ENCODE assay signal across 25 cellular contexts in the genomic region with DNA sequence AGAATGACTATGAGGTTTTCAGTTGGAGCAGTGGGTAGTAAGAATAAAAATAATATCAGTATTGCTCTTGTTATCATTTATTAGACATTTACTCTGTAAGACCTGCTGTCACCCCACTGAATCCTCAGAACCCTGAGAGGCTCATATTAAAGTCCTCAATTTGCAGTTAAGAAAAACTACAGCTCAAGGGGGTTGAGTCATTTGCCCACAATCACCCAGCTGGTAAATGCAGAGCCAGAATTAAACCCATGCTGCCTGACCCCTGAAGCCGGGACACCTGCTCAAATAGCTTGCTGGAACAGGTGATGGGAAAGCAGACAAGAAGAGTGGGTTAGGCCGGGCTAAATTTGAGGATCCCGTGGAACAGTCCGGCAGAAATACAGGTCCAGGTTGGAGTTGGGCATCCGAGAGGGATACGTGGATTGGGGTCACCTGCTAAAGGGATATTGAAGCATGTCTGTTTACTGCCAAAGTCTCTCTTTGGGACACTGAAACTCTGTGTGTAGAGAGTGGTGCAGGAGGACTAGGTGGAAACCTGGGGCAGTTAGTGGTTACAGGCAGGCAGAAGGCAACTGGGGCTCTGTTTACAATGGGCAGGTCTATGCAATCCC.
A peak's percentile ranks its signal among the peaks of the same experiment; 100 is the strongest.
DNase-seq lines count a peak whose midpoint lies in the region; ATAC-seq, FAIRE-seq and TF ChIP-seq lines count a peak whose summit lies in the region.
"Had no signal": no experiment of that assay in that cellular context is flagged by ENCODE, and none has a peak within 500 bp of the region (broad histone marks: within the 10 kb centered on the region; RNA-seq: fewer than 3 reads in every experiment).

No MANE protein-coding gene starts in this region.

- no peak for ATAC-seq in pancreas
- ATAC-seq: body of pancreas, heart right ventricle, left lobe of liver, natural killer cell, right lobe of liver, Right ventricle myocardium inferior had no signal

- intact Hi-C loops in pancreas (cut with DNase I) = no loop called here

- H3F3A ChIP-seq in Loucy (ENCODE audit: low read depth) = no peaks in the 10 kb centered on the region

- H3K9me2 ChIP-seq in Loucy (replicated peaks; ENCODE audit: low read depth, low read length) = no peaks in the 10 kb centered on the region

- H4K20me1 ChIP-seq in Loucy (ENCODE audit: insufficient read depth, low read length, poor library complexity, severe bottlenecking) (no peaks in the 10 kb centered on the region), osteoblast (ENCODE audit: insufficient read depth, low read length) (no peaks in the 10 kb centered on the region)

- no peaks in the 10 kb centered on the region for H3K27me3 ChIP-seq in Loucy (ENCODE audit: insufficient read depth, low read length, poor library complexity, severe bottlenecking)
- H3K27me3 ChIP-seq in osteoblast (ENCODE audit: insufficient read depth, low read length) = no peaks in the 10 kb centered on the region
- no peaks in the 10 kb centered on the region for H3K27me3 ChIP-seq in pancreas
- H3K27me3 ChIP-seq: body of pancreas, right lobe of liver had no signal

- H3K36me3 ChIP-seq in Loucy (ENCODE audit: insufficient read depth, low read length) = no peaks in the 10 kb centered on the region
- H3K36me3 ChIP-seq in osteoblast (ENCODE audit: insufficient read depth, low read length) = no peaks in the 10 kb centered on the region
- no peaks in the 10 kb centered on the region for H3K36me3 ChIP-seq in pancreas
- H3K36me3 ChIP-seq: heart right ventricle, right lobe of liver had no signal

- TF ChIP-seq CTCF in Loucy (conservative IDR thresholded peaks at IDR 0.05; ENCODE audit: low read length) (no peak), coronary artery (IDR thresholded peaks at IDR 0.05) (no peak), osteoblast (IDR thresholded peaks at IDR 0.05; ENCODE audit: extremely low read depth, low read depth, low read length) (no peak), pancreas (IDR thresholded peaks at IDR 0.05) (no peak)

- DNase-seq in AG08396 (ENCODE audit: low spot score) = peak; percentile 5
- DNase-seq in coronary artery (ENCODE audit: low spot score) = peak; percentile 31
- peak; percentile 62 for DNase-seq in osteoblast (ENCODE audit: insufficient read length, low spot score, missing footprints)
- DNase-seq in stimulated activated CD4-positive, alpha-beta T cell treated with anti-CD3 and anti-CD28 coated beads, Interleukin-1b, Interleukin-23, amount 100 ng/mL, for 48 hours = no peak
- no peak for DNase-seq in pancreas
- DNase-seq in SW480 (ENCODE audit: low spot score) = no peak
- no peak for DNase-seq in caudate nucleus (lab: John Stamatoyannopoulos, UW)
- DNase-seq: activated CD4-positive, alpha-beta memory T cell treated with anti-CD3 and anti-CD28 coated beads for 36 hours; activated CD8-positive, alpha-beta memory T cell treated with anti-CD3 and anti-CD28 coated beads, Interleukin-2, amount 50 U/mL, for 48 hours; activated effector memory CD4-positive, alpha-beta T cell treated with anti-CD3 and anti-CD28 coated beads, Interleukin-2, amount 50 U/mL, for 16 hours; body of pancreas; effector CD8-positive, alpha-beta T cell; H7; heart right ventricle; Kasumi-1; natural killer cell; NCI-H1092 treated with DMSO at 0.1 percent for 48 hours; NCI-H2029; NCI-H345; right lobe of liver; trophoblast cell had no signal

- H3K9ac ChIP-seq in Loucy (ENCODE audit: low read depth, low read length, poor library complexity, severe bottlenecking) = peak overlapping the region; percentile 19

- H3K4me1 ChIP-seq in Loucy (ENCODE audit: insufficient read depth, low read length, poor library complexity, severe bottlenecking) (peaks cover 21% of the 10 kb centered on the region), osteoblast (ENCODE audit: insufficient read depth, low read length) (peaks cover 10% of the 10 kb centered on the region), pancreas (no peaks in the 10 kb centered on the region)
- H3K4me1 ChIP-seq: body of pancreas, right lobe of liver had no signal

- H3K4me2 ChIP-seq in Loucy (ENCODE audit: low read depth, low read length, poor library complexity, severe bottlenecking) = peak overlapping the region; percentile 36
- H3K4me2 ChIP-seq in osteoblast (ENCODE audit: insufficient read depth, low read length) = peak overlapping the region; percentile 13

- H2AFZ ChIP-seq in Loucy (ENCODE audit: low read length) (peak overlapping the region; percentile 80), osteoblast (ENCODE audit: low read length) (no peak overlapping the region)

- WGBS in pancreas, 2 donors = 75 to 87% methylated on average over 6 of the region's 6 CpGs

- FAIRE-seq in pancreas (lab: Jason Lieb, UNC) = no peak
- FAIRE-seq: GM12891 had no signal

- H3K9me3 ChIP-seq in Loucy (ENCODE audit: insufficient read depth, low read depth, low read length) = no peaks in the 10 kb centered on the region
- no peaks in the 10 kb centered on the region for H3K9me3 ChIP-seq in osteoblast (ENCODE audit: low read depth, low read length)
- H3K9me3 ChIP-seq in pancreas = no peaks in the 10 kb centered on the region
- H3K9me3 ChIP-seq: body of pancreas, heart right ventricle, right lobe of liver had no signal

- no peak overlapping the region for H3K4me3 ChIP-seq in Loucy (ENCODE audit: low read length, poor library complexity, severe bottlenecking)
- no peak overlapping the region for H3K4me3 ChIP-seq in coronary artery
- H3K4me3 ChIP-seq in osteoblast (ENCODE audit: insufficient read depth, low read length) = no peak overlapping the region
- no peak overlapping the region for H3K4me3 ChIP-seq in pancreas
- H3K4me3 ChIP-seq: body of pancreas, heart right ventricle, right lobe of liver had no signal

- H3K27ac ChIP-seq in coronary artery (no peak overlapping the region), osteoblast (ENCODE audit: low read depth, low read length) (no peak overlapping the region), pancreas (no peak overlapping the region), caudate nucleus (ENCODE audit: low read depth, low read length) (no peak overlapping the region)
- H3K27ac ChIP-seq: body of pancreas, heart right ventricle, right lobe of liver had no signal

- H3K79me2 ChIP-seq in Loucy (ENCODE audit: insufficient read depth, low read length) (no peaks in the 10 kb centered on the region), osteoblast (ENCODE audit: insufficient read depth, low read length) (no peaks in the 10 kb centered on the region)

Comparison
In these comparisons a context has a peak if more than half of its experiments do, and no peak if none do; other contexts are left out.
1. DNase-seq: peak in AG08396 (single experiment), coronary artery (single experiment) and osteoblast (single experiment); none in stimulated activated CD4-positive, alpha-beta T cell treated with anti-CD3 and anti-CD28 coated beads, Interleukin-1b, Interleukin-23, amount 100 ng/mL, for 48 hours (single experiment), pancreas (0 of 6), SW480 (single experiment) and caudate nucleus (0 of 61).